In the genomic region with DNA sequence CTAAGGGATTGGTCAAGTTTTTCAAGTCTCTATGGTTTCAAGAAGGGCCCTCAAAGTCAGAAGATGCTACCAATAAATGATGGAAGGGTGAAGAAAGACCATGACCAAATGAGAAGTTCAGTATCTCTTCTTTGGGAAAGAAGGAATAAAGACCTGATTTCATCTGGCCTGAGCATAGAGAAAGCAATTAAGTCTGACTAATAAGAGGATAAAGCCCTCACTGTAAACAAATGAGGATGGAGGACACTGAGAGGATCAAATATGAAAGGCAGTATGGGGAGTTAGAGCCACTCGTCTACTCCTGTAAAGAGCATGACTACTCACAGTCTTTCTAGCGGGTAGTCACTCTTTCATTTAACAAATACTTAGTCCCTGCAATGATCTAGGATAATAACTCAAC, we compare ENCODE assay signal across 19 cellular contexts. TPM values are rescaled to one million over a fixed set of nuclear protein-coding genes. Genes with fewer than 3 reads are reported as not detected.
DNase-seq lines count a peak whose midpoint lies in the region; ATAC-seq lines count a peak whose summit lies in the region.
"Had no signal": no experiment of that assay in that cellular context is flagged by ENCODE, and none has a peak within 500 bp of the region (broad histone marks: within the 10 kb centered on the region; RNA-seq: fewer than 3 reads in every experiment).

No MANE protein-coding gene starts in this region.

- WGBS in mesenchymal stem cell = 90% methylated on average over 2 of the region's 2 CpGs

- no peak overlapping the region for H2AFZ ChIP-seq in mesenchymal stem cell (ENCODE audit: low read depth, low read length)
- H2AFZ ChIP-seq: PC-9 had no signal

- peaks cover 24% of the 10 kb centered on the region for H3K79me1 ChIP-seq in mesenchymal stem cell (replicated peaks; ENCODE audit: low read length, poor library complexity, severe bottlenecking)

- no peak overlapping the region for H3K27ac ChIP-seq in mesenchymal stem cell (ENCODE audit: low read length, poor library complexity, severe bottlenecking)
- H3K27ac ChIP-seq: PC-9 had no signal

- H3K4me3 ChIP-seq in mesenchymal stem cell (ENCODE audit: insufficient read depth in 1 of 2, low read depth in 1 of 2, low read length in 2 of 2) = no peak overlapping the region
- H3K4me3 ChIP-seq: MG63, PC-9 had no signal

- no peak overlapping the region for H2BK5ac ChIP-seq in mesenchymal stem cell (ENCODE audit: low read depth, low read length, poor library complexity, severe bottlenecking)

- H3K9me3 ChIP-seq in mesenchymal stem cell (ENCODE audit: control insufficient read depth, low read length) = no peaks in the 10 kb centered on the region
- H3K9me3 ChIP-seq: MG63 had no signal

- H2BK12ac ChIP-seq in mesenchymal stem cell (ENCODE audit: low read length in 2 of 2) = no peak overlapping the region

- no peak overlapping the region for H3K14ac ChIP-seq in mesenchymal stem cell (ENCODE audit: low read length in 2 of 2)

- intact Hi-C loops in left cardiac atrium (cut with DNase I) = no loop called here

- no peak overlapping the region for H2AK5ac ChIP-seq in mesenchymal stem cell (ENCODE audit: low read length, severe bottlenecking)

- H4K8ac ChIP-seq in mesenchymal stem cell (ENCODE audit: low read length) = no peak overlapping the region

- H3K4ac ChIP-seq in mesenchymal stem cell (ENCODE audit: low read depth in 1 of 2, low read length in 2 of 2) = no peak overlapping the region

- H3K4me1 ChIP-seq in mesenchymal stem cell (ENCODE audit: control insufficient read depth, insufficient read depth, low read depth, low read length) = no peaks in the 10 kb centered on the region

- no peak overlapping the region for H4K91ac ChIP-seq in mesenchymal stem cell (ENCODE audit: low read length)

- no peak overlapping the region for H2BK120ac ChIP-seq in mesenchymal stem cell (ENCODE audit: low read depth, low read length)

- H3K36me3 ChIP-seq in mesenchymal stem cell (ENCODE audit: control insufficient read depth in 1 of 2, insufficient read depth in 2 of 2, low read depth in 1 of 2, low read length in 2 of 2) = no peaks in the 10 kb centered on the region
- H3K36me3 ChIP-seq: MG63 had no signal

- peak; percentile 45 for DNase-seq in D341Med (ENCODE audit: low spot score)
- peak; percentile 20 for DNase-seq in HCEC 1CT
- peak; percentile 38 for DNase-seq in NCI-H82 treated with DMSO at 0.1 percent for 48 hours (lab: John Stamatoyannopoulos, UW; ENCODE audit: unreplicated experiment)
- DNase-seq in mesenchymal stem cell = peak; percentile 50
- DNase-seq in mucosa of gallbladder (ENCODE audit: low spot score) = no peak
- DNase-seq in left cardiac atrium = no peak
- DNase-seq: DMS53, GDM1, KBM-7, MG63, NCI-H1694, NCI-H2029 treated with DMSO at 0.1 percent for 48 hours, NCI-H2171, NCI-H226, NCI-H510A, PC-9, Right ventricle myocardium superior, RPMI8226 had no signal

- no peaks in the 10 kb centered on the region for H3K27me3 ChIP-seq in mesenchymal stem cell (ENCODE audit: control insufficient read depth in 1 of 2, insufficient read depth in 1 of 2, low read length in 2 of 2)
- H3K27me3 ChIP-seq: MG63 had no signal

- no peak overlapping the region for H3K18ac ChIP-seq in mesenchymal stem cell (ENCODE audit: low read depth in 1 of 2, low read length in 2 of 2)

- no peak overlapping the region for H2BK15ac ChIP-seq in mesenchymal stem cell (ENCODE audit: low read depth, poor library complexity, severe bottlenecking)

- ATAC-seq in HG03439 (IDR thresholded peaks at IDR 0.05; ENCODE audit: unreplicated experiment) = no peak
- no peak for ATAC-seq in left cardiac atrium

- H3K9ac ChIP-seq in mesenchymal stem cell (ENCODE audit: low read length) = no peak overlapping the region

- H3K23ac ChIP-seq in mesenchymal stem cell (ENCODE audit: low read length in 2 of 2) = no peak overlapping the region

- H3K4me2 ChIP-seq in mesenchymal stem cell (ENCODE audit: low read length, poor library complexity, severe bottlenecking) = no peak overlapping the region
- H3K4me2 ChIP-seq: PC-9 had no signal

RNA-seq across cellular contexts. Expression of gene FAM168A, which starts 44.6 kb away (rescaled TPM):
- polyA plus RNA-seq in mesenchymal stem cell (2013, experiment 1 of 2) = 22.5 TPM
- polyA plus RNA-seq in mesenchymal stem cell (2013, experiment 2 of 2) = 20.6 TPM
- total RNA-seq in mucosa of gallbladder (50.2 TPM), left cardiac atrium (10 to 100 TPM; 31.5 to 35.2 TPM)

Comparison
In these comparisons a context has a peak if more than half of its experiments do, and no peak if none do; other contexts are left out.
1. DNase-seq: peak in D341Med (single experiment), HCEC 1CT (single experiment), NCI-H82 treated with DMSO at 0.1 percent for 48 hours (single experiment) and mesenchymal stem cell (single experiment); none in mucosa of gallbladder (single experiment) and left cardiac atrium (single experiment).